In the genomic region with DNA sequence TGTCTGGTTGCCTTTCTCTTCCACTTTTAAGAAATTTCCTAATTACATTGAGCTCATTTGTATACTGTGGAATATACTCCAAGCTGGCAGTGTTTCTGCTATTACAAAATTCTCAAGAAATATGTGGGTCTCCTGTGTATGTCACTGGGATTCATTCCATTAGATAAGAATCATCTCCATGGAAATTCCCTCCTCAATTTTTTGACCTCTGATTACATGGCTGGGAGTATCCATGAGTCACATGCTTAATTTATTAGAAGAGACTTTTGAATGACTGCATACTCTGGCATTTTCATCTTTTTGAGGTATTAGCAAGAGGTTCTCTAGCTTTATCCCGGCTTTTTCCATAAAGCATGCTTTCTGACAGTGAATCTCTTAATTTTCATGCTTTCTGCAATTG, we compare ENCODE assay signal across 27 cellular contexts.
"Had no signal": no experiment of that assay in that cellular context is flagged by ENCODE, and none has a peak within 500 bp of the region (broad histone marks: within the 10 kb centered on the region; RNA-seq: fewer than 3 reads in every experiment).

No MANE protein-coding gene starts in this region.

- DNase-seq: activated CD4-positive, alpha-beta T cell treated with anti-CD3 and anti-CD28 coated beads, Interleukin-2, amount 10 ng/mL, durations not matched to agents 24 days and 14 days; activated CD4-positive, alpha-beta T cell treated with anti-CD3 and anti-CD28 coated beads, Interleukin-2, amount 50 U/mL, for 4 hours; activated CD8-positive, alpha-beta T cell treated with anti-CD3 and anti-CD28 coated beads for 36 hours; activated effector memory CD4-positive, alpha-beta T cell treated with anti-CD3 and anti-CD28 coated beads, Interleukin-2, amount 50 U/mL, for 16 hours; activated naive CD4-positive, alpha-beta T cell; activated naive CD4-positive, alpha-beta T cell treated with anti-CD3 and anti-CD28 coated beads, Interleukin-2, amount 50 U/mL, for 16 hours; activated naive CD8-positive, alpha-beta T cell treated with anti-CD3 and anti-CD28 coated beads for 36 hours; activated T-cell treated with anti-CD3 and anti-CD28 coated beads, Interleukin-2, amount 50 U/mL, for 1 hour; activated T-cell treated with anti-CD3 and anti-CD28 coated beads, Interleukin-2, amount 50 U/mL, for 72 hours; amniotic stem cell; aorta; brain microvascular endothelial cell; cerebellar nuclear complex; NCI-H1105; NCI-H1417 treated with DMSO at 0.1 percent for 48 hours; NCI-H1694; NCI-H1930; NCI-H2081 treated with DMSO at 0.1 percent for 48 hours; NCI-H226; NCI-H446 treated with DMSO at 0.1 percent for 48 hours; NCI-H524; Peyer's patch; SHP77; SJCRH30 had no signal

- H3K4me3 ChIP-seq: K562, Peyer's patch, SJCRH30, SK-N-MC had no signal

- H3K27me3 ChIP-seq: brain microvascular endothelial cell, Peyer's patch, SJCRH30 had no signal

- H3K36me3 ChIP-seq: brain microvascular endothelial cell, Peyer's patch, SJCRH30 had no signal

- ATAC-seq: activated CD8-positive, alpha-beta T cell treated with anti-CD3 and anti-CD28 coated beads for 36 hours; activated T-cell treated with anti-CD3 and anti-CD28 coated beads, Interleukin-2, amount 50 U/mL, for 72 hours; activated T-helper 17 cell treated with anti-CD3 and anti-CD28 coated beads, Interleukin-2, amount 50 U/mL, for 72 hours; K562 had no signal

- H3K9me3 ChIP-seq: Peyer's patch, SJCRH30 had no signal

- H3K4me1 ChIP-seq: Peyer's patch, SJCRH30 had no signal

- H3K27ac ChIP-seq: brain microvascular endothelial cell, Peyer's patch, SJCRH30, SK-N-MC had no signal
